Comparison of ENCODE assay signal across 1 cellular context in the genomic region with DNA sequence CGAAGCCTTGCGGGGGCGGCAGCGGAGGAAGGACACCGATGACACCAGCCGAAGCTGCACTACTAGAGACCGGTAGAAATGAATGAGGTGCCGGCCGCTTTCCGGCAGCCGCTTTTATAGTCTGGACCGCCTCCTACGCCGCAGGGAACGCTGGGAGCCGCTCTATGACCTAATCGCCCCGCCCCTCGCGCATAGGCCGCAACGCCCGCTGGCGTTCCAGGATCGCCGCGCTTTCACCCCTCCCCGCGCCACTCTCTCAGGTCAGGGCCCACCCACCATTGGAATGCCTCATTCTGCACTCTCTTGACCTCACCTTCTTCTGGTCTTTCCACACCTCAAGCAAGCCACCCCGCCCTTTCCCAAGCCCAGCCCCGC.
TF ChIP-seq lines count a peak whose summit lies in the region.

TSS of gene DDX5 (minus strand) at position 89 of the 375 bp plus-strand sequence. CDS start 170 bp downstream, outside the sequence.

TF ChIP-seq in K562, 482 proteins besides CTCF, POLR2A, EP300 and RAD21 (continued from another document and continues in another):
- TF ChIP-seq BCLAF1 (IDR thresholded peaks at IDR 0.05; ENCODE audit: borderline replicate concordance in 1 of 2, control insufficient read depth in 1 of 2, low read depth in 2 of 2, low read length in 1 of 2) (peak in 1 of 2 experiments; percentile 85; a peak in 1 of 4 replicates), RBM25 (IDR thresholded peaks at IDR 0.05; ENCODE audit: low read depth, low read length, severe bottlenecking) (no peak), U2AF2 (optimal IDR thresholded peaks at IDR 0.05; ENCODE audit: low read depth, low read length) (no peak), POLR2B (IDR thresholded peaks at IDR 0.05; ENCODE audit: low read depth, partially characterized antibody) (peak; percentile 99), FOXK1 (CRISPR knock-in tag; IDR thresholded peaks at IDR 0.05; ENCODE audit: borderline replicate concordance) (0 out of 2 replicates have a peak, but pooled peaks have one; percentile 13), CBX3 (IDR thresholded peaks at IDR 0.05; ENCODE audit: borderline replicate concordance in 1 of 2, low read length in 2 of 2) (no peak; a peak in 1 of 3 replicates), BMI1 (IDR thresholded peaks at IDR 0.05; ENCODE audit: low read length) (no peak), POLR2G (IDR thresholded peaks at IDR 0.05; ENCODE audit: low read depth, low read length) (peak; percentile 90), ZSCAN32 (CRISPR knock-in tag; IDR thresholded peaks at IDR 0.05) (no peak), ZBTB1 (CRISPR knock-in tag; IDR thresholded peaks at IDR 0.05; ENCODE audit: borderline replicate concordance, low read depth) (peak; percentile 93), ETV5 (CRISPR knock-in tag; IDR thresholded peaks at IDR 0.05; ENCODE audit: low read depth) (no peak), YY1 (IDR thresholded peaks at IDR 0.05; ENCODE audit: borderline replicate concordance in 1 of 3, control insufficient read depth in 1 of 3, extremely low read depth in 1 of 3, insufficient read depth in 3 of 3, insufficient read length in 1 of 3, insufficient replicate concordance in 2 of 3, low read depth in 1 of 3, low read length in 2 of 3) (peak in 1 of 3 experiments; percentile 77), RBFOX2 (IDR thresholded peaks at IDR 0.05; ENCODE audit: low read depth, low read length) (peak; percentile 5; the same call in 1 of the 2 replicates), TAF15 (IDR thresholded peaks at IDR 0.05; ENCODE audit: low read depth, low read length) (no peak), KLF6 (CRISPR knock-in tag; IDR thresholded peaks at IDR 0.05; ENCODE audit: borderline replicate concordance) (no peak), MAFF (IDR thresholded peaks at IDR 0.05; ENCODE audit: low read length) (no peak), ZNF24 (IDR thresholded peaks at IDR 0.05) (peak; percentile 91), SAFB2 (IDR thresholded peaks at IDR 0.05; ENCODE audit: borderline replicate concordance, low read depth, low read length, severe bottlenecking) (no peak), ZNF143 (CRISPR knock-in tag; IDR thresholded peaks at IDR 0.05) (peak; percentile 80), ZNF316 (IDR thresholded peaks at IDR 0.05) (no peak), CHCHD3 (CRISPR knock-in tag; IDR thresholded peaks at IDR 0.05) (no peak), GABPA (tag; conservative IDR thresholded peaks at IDR 0.05; ENCODE audit: low read depth) (no peak), RBM14 (IDR thresholded peaks at IDR 0.05; ENCODE audit: borderline replicate concordance, insufficient read depth, low read depth, low read length) (peak; percentile 76; the same call in 1 of the 2 replicates), HDAC8 (tag; IDR thresholded peaks at IDR 0.05) (no peak), HSF4 (CRISPR knock-in tag; IDR thresholded peaks at IDR 0.05; ENCODE audit: borderline replicate concordance) (no peak), NR2C2 (CRISPR knock-in tag; IDR thresholded peaks at IDR 0.05) (no peak), NR2C2 (tag; IDR thresholded peaks at IDR 0.05) (peak; percentile 97), ZNF766 (CRISPR knock-in tag; conservative IDR thresholded peaks at IDR 0.05) (no peak), HDAC1 (IDR thresholded peaks at IDR 0.05) (0 out of 4 replicates have a peak, but pooled peaks of 1 of the 2 experiments have one; percentile 1), SIN3B (IDR thresholded peaks at IDR 0.05; ENCODE audit: low read depth) (no peak), SMARCA5 (IDR thresholded peaks at IDR 0.05) (no peak), CEBPB (tag; IDR thresholded peaks at IDR 0.05) (peak; percentile 59), KLF1 (tag; IDR thresholded peaks at IDR 0.05) (peak; percentile 98), TAF1 (IDR thresholded peaks at IDR 0.05; ENCODE audit: control insufficient read depth, extremely low read depth, insufficient read depth, low read length, severe bottlenecking) (peak; percentile 100), MED1 (CRISPR knock-in tag; IDR thresholded peaks at IDR 0.05; ENCODE audit: borderline replicate concordance) (peak; percentile 90; the same call in 1 of the 2 replicates), E2F3 (CRISPR knock-in tag; IDR thresholded peaks at IDR 0.05) (no peak), MYBL2 (IDR thresholded peaks at IDR 0.05; ENCODE audit: low read depth) (no peak), MYBL2 (CRISPR knock-in tag; IDR thresholded peaks at IDR 0.05; ENCODE audit: borderline replicate concordance) (no peak), ZNF282 (CRISPR knock-in tag; IDR thresholded peaks at IDR 0.05) (no peak), FOXM1 (IDR thresholded peaks at IDR 0.05; ENCODE audit: low read depth) (no peak), FOXM1 (CRISPR knock-in tag; IDR thresholded peaks at IDR 0.05; ENCODE audit: low read depth) (no peak; the same call in 1 of the 2 replicates), CHD2 (IDR thresholded peaks at IDR 0.05; ENCODE audit: low read depth, low read length) (no peak), RBM15 (IDR thresholded peaks at IDR 0.05; ENCODE audit: insufficient read depth, low read length) (no peak), TFE3 (CRISPR knock-in tag; IDR thresholded peaks at IDR 0.05) (no peak), ARHGAP35 (IDR thresholded peaks at IDR 0.05; ENCODE audit: partially characterized antibody) (no peak), KHSRP (IDR thresholded peaks at IDR 0.05) (no peak), DPF2 (IDR thresholded peaks at IDR 0.05) (no peak), NFE2 (IDR thresholded peaks at IDR 0.05; ENCODE audit: low read depth) (no peak), HINFP (tag; conservative IDR thresholded peaks at IDR 0.05; ENCODE audit: low read depth) (no peak), ZNF584 (CRISPR knock-in tag; IDR thresholded peaks at IDR 0.05; ENCODE audit: low read depth) (0 out of 2 replicates have a peak, but pooled peaks have one; percentile 58)
- TF ChIP-seq, protein P1, sequence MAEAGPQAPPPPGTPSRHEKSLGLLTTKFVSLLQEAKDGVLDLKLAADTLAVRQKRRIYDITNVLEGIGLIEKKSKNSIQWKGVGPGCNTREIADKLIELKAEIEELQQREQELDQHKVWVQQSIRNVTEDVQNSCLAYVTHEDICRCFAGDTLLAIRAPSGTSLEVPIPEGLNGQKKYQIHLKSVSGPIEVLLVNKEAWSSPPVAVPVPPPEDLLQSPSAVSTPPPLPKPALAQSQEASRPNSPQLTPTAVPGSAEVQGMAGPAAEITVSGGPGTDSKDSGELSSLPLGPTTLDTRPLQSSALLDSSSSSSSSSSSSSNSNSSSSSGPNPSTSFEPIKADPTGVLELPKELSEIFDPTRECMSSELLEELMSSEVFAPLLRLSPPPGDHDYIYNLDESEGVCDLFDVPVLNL (CRISPR knock-in tag; IDR thresholded peaks at IDR 0.05; ENCODE audit: low read depth), result peak; percentile 57; the same call in 1 of the 2 replicates
- TF ChIP-seq, protein P2, sequence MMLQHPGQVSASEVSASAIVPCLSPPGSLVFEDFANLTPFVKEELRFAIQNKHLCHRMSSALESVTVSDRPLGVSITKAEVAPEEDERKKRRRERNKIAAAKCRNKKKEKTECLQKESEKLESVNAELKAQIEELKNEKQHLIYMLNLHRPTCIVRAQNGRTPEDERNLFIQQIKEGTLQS (IDR thresholded peaks at IDR 0.05), result peak; percentile 64; the same call in 1 of the 2 replicates
- TF ChIP-seq, protein P2 (CRISPR knock-in tag; conservative IDR thresholded peaks at IDR 0.05), result no peak
- TF ChIP-seq, protein P3, sequence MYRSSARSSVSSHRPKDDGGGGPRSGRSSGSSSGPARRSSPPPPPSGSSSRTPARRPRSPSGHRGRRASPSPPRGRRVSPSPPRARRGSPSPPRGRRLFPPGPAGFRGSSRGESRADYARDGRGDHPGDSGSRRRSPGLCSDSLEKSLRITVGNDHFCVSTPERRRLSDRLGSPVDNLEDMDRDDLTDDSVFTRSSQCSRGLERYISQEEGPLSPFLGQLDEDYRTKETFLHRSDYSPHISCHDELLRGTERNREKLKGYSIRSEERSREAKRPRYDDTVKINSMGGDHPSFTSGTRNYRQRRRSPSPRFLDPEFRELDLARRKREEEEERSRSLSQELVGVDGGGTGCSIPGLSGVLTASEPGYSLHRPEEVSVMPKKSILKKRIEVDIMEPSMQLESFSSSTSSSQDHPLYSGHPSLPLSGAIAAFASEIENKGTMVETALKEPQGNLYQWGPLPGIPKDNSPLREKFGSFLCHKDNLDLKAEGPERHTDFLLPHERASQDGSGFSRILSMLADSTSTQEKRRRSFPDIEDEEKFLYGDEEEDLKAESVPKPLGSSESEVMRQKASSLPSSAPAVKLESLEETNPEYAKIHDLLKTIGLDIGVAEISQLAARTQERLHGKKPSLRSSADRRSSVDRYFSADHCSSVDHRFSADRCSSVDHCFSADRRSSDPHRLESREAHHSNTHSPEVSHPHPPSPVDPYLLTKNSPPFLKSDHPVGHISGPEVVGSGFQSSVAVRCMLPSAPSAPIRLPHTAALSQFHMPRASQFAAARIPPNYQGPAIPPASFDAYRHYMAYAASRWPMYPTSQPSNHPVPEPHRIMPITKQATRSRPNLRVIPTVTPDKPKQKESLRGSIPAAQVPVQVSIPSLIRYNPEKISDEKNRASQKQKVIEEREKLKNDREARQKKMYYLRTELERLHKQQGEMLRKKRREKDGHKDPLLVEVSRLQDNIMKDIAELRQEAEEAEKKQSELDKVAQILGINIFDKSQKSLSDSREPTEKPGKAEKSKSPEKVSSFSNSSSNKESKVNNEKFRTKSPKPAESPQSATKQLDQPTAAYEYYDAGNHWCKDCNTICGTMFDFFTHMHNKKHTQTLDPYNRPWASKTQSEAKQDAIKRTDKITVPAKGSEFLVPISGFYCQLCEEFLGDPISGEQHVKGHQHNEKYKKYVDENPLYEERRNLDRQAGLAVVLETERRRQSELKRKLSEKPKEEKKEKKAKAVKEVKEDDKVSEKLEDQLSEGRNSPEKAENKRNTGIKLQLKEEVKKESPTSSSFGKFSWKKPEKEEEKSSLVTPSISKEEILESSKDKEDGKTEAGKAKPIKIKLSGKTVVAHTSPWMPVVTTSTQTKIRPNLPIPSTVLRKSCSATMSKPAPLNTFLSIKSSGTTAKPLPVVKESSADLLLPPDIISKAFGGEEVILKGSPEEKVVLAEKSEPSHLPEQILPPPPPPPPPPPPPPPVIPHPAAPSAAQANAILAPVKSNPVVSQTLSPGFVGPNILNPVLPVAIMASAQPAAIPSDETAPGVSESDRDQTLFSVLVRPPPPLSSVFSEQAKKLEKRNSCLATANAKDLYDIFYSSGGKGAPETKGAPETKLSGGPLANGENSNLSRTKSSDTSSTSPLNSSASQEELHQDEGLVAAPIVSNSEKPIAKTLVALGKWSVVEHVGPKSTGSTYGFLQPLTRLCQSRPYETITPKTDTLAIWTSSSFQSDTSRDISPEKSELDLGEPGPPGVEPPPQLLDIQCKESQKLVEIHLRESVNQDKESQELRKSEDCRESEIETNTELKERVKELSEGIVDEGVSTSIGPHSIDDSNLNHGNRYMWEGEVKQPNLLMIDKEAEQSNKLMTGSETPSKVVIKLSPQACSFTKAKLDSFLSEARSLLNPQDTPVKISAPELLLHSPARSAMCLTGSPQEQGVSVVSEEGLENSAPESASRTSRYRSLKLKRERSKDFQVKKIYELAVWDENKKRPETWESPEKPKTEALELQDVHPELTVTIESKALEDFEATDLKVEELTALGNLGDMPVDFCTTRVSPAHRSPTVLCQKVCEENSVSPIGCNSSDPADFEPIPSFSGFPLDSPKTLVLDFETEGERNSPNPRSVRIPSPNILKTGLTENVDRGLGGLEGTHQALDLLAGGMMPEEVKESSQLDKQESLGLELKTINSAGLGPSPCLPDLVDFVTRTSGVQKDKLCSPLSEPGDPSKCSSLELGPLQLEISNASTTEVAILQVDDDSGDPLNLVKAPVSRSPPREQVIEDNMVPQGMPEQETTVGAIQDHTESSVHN (IDR thresholded peaks at IDR 0.05; ENCODE audit: borderline replicate concordance in 1 of 2, low read depth in 1 of 2), result peak in 1 of 2 experiments; percentile 14; a peak in 1 of 4 replicates
